Comparison of ENCODE assay signal across 9 cellular contexts in the genomic region with DNA sequence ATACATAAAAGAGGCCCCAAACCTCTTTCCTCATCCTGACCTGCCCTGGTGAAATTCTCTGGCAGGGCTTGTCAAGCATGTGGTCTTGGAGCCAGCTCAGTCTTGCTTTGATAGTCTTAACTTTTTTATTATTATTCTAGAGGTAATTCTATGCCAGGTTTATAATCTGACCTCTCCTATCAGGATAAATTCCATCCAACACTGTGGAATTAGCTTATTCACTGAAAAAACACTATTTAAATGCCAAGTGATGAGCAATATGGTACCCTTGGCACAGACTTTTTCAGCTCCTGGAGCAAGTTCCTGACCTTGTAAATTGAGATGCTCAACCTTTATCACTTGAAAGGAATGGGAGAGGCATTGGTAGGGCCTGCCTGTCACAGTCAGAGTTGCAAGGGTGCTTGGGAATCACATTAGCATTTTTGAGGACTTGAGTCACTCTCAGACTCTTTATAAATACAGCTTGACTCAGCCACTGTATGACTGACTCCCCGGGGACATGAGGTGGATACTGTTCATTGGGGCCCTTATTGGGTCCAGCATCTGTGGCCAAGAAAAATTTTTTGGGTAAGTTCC. TPM values are rescaled to one million over a fixed set of nuclear protein-coding genes. Genes with fewer than 3 reads are reported as not detected.
A peak's percentile ranks its signal among the peaks of the same experiment; 100 is the strongest.
DNase-seq lines count a peak whose midpoint lies in the region; ATAC-seq and TF ChIP-seq lines count a peak whose summit lies in the region.
"Had no signal": no experiment of that assay in that cellular context is flagged by ENCODE, and none has a peak within 500 bp of the region (broad histone marks: within the 10 kb centered on the region; RNA-seq: fewer than 3 reads in every experiment).

A gene with protein sequence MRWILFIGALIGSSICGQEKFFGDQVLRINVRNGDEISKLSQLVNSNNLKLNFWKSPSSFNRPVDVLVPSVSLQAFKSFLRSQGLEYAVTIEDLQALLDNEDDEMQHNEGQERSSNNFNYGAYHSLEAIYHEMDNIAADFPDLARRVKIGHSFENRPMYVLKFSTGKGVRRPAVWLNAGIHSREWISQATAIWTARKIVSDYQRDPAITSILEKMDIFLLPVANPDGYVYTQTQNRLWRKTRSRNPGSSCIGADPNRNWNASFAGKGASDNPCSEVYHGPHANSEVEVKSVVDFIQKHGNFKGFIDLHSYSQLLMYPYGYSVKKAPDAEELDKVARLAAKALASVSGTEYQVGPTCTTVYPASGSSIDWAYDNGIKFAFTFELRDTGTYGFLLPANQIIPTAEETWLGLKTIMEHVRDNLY (plus strand): TSS at position 480 of the 576 bp plus-strand sequence. CDS start 20 bp downstream, at position 500.

- no peak within 1 kb of the TSS for H3K27ac ChIP-seq in transverse colon

- peak; percentile 45 for ATAC-seq in activated B cell treated with CpG ODN at 0.5 μM for 24 hours (ENCODE audit: low read depth)
- ATAC-seq in GM18498 (IDR thresholded peaks at IDR 0.05; ENCODE audit: unreplicated experiment) = no peak
- no peak for ATAC-seq in HG03097 (IDR thresholded peaks at IDR 0.05; ENCODE audit: low FRiP score, unreplicated experiment)

- H3K27ac Mint-ChIP-seq in activated B cell treated with CpG ODN at 0.5 μM for 24 hours = no peak within 1 kb of the TSS

- intact Hi-C loops in activated B cell treated with CpG ODN at 0.5 μM for 24 hours (cut with micrococcal nuclease) (no loop called here), transverse colon (cut with DNase I; ENCODE audit: low total_unique reads) (no loop called here)

- no peaks in the 10 kb centered on the region for H3K27me3 Mint-ChIP-seq in activated B cell treated with CpG ODN at 0.5 μM for 24 hours

- H3K36me3 Mint-ChIP-seq in activated B cell treated with CpG ODN at 0.5 μM for 24 hours (ENCODE audit: low read depth) = no peaks in the 10 kb centered on the region

- peaks cover 10% of the 10 kb centered on the region for H3K4me1 Mint-ChIP-seq in activated B cell treated with CpG ODN at 0.5 μM for 24 hours

- POLR2A ChIA-PET in activated B cell treated with CpG ODN at 0.5 μM for 24 hours (lab: Charles Lee) = no interaction called here

- no peak within 1 kb of the TSS for H3K4me3 Mint-ChIP-seq in activated B cell treated with CpG ODN at 0.5 μM for 24 hours

- CTCF ChIA-PET in activated B cell treated with CpG ODN at 0.5 μM for 24 hours (lab: Charles Lee) = interaction anchor here (0.8 kb wide), 1 partner anchor 10 kb away, joined by 3 read pairs; no protein-coding TSS in a partner anchor

- H3K27me3 ChIP-seq in transverse colon = no peaks in the 10 kb centered on the region

- TF ChIP-seq CTCF in activated B cell treated with CpG ODN at 0.5 μM for 24 hours (IDR thresholded peaks at IDR 0.05) (no peak), transverse colon (IDR thresholded peaks at IDR 0.05) (no peak)

- no peak within 1 kb of the TSS for H3K4me3 ChIP-seq in transverse colon

- no peaks in the 10 kb centered on the region for H3K36me3 ChIP-seq in transverse colon

- TF ChIP-seq POLR2A in transverse colon (IDR thresholded peaks at IDR 0.05) = no peak

- H3K9me3 Mint-ChIP-seq in activated B cell treated with CpG ODN at 0.5 μM for 24 hours = no peaks in the 10 kb centered on the region

- no peak for TF ChIP-seq EP300 in transverse colon (IDR thresholded peaks at IDR 0.05; ENCODE audit: low read depth)

- no peaks in the 10 kb centered on the region for H3K9me3 ChIP-seq in transverse colon

- DNase-seq in 8988T (peak; percentile 28), HCEC 1CT (peak; percentile 99), activated B cell treated with CpG ODN at 0.5 μM for 24 hours (no peak), islet precursor cell (peak; percentile 76), transverse colon (no peak)
- DNase-seq in stimulated activated CD4-positive, alpha-beta T cell treated with anti-CD3 and anti-CD28 coated beads, Interleukin-2, amount 100 ng/mL, for 48 hours = no peak
- DNase-seq: OCI-M1 had no signal

- 47% methylated on average over 1 of the region's 1 CpG; no CpG with 5 or more reads in 1 of the 2 donors for WGBS in transverse colon (ENCODE audit: low coverage in 1 of 2), 2 donors

- in situ Hi-C loops in transverse colon (cut with MboI; ENCODE audit: low pct_ligation_motif_present in 1 of 4, low pct_unique_long_range_greater_than_20kb in 1 of 4, low sequenced_read_pairs in 3 of 4) = loop anchor here in 1 of 4 donors (25.0 kb wide), 1 partner anchor 195 kb away; a partner anchor contains a TSS

- no peaks in the 10 kb centered on the region for H3K4me1 ChIP-seq in transverse colon

RNA-seq across cellular contexts. Expression of the gene that starts here (rescaled TPM):
- total RNA-seq in activated B cell treated with CpG ODN at 0.5 μM for 24 hours = not detected in 2 replicates
- not detected for total RNA-seq in transverse colon

Comparison
In these comparisons a context has a peak if more than half of its experiments do, and no peak if none do; other contexts are left out.
1. Peak in ATAC-seq in activated B cell treated with CpG ODN at 0.5 μM for 24 hours; RNA of the gene not detected or under 1 TPM.
2. DNase-seq: peak in 8988T (single experiment), HCEC 1CT (single experiment) and islet precursor cell (single experiment); none in activated B cell treated with CpG ODN at 0.5 μM for 24 hours (single experiment), stimulated activated CD4-positive, alpha-beta T cell treated with anti-CD3 and anti-CD28 coated beads, Interleukin-2, amount 100 ng/mL, for 48 hours (0 of 2) and transverse colon (single experiment).